In the genomic region with DNA sequence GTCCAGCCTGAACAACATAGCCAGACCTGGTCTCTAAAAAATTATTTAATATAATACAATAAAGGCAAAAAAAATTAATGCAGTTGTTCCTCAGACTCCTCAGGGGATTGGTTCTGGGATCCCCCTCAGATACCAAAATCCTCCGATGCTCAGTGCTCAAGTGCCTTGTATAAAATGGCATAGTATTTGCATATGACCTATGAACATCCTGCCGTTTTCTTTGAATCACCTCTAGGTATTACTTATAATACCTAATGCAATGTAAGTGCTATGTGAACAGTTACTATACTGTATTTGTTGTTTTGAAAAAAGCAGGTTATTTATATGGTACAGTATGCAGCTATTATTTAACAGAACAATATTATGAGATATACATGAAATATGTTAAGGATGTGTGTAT, we compare ENCODE assay signal across 19 cellular contexts.
"Had no signal": no experiment of that assay in that cellular context is flagged by ENCODE, and none has a peak within 500 bp of the region (broad histone marks: within the 10 kb centered on the region; RNA-seq: fewer than 3 reads in every experiment).

No MANE protein-coding gene starts in this region.

- H3K9me3 ChIP-seq: esophagus squamous epithelium, gastroesophageal sphincter, mucosa of descending colon, neutrophil, sigmoid colon, tibial artery, upper lobe of left lung, vagina had no signal

- H3K4me3 ChIP-seq: esophagus squamous epithelium, gastroesophageal sphincter, mucosa of descending colon, sigmoid colon, skin epidermis, tibial artery, upper lobe of left lung, vagina had no signal

- H3K4me1 ChIP-seq: gastroesophageal sphincter, sigmoid colon, tibial artery, upper lobe of left lung, vagina had no signal

- DNase-seq: dermis blood vessel endothelial cell; esophagus squamous epithelium; foreskin fibroblast; glutamatergic neuron; islet precursor cell; mammary epithelial cell; mucosa of descending colon; naive thymus-derived CD8-positive, alpha-beta T cell; posterior cingulate gyrus; sigmoid colon; stimulated activated CD4-positive, alpha-beta T cell treated with anti-CD3 and anti-CD28 coated beads, Interleukin-2, amount 100 ng/mL, for 24 hours; stimulated activated CD4-positive, alpha-beta T cell treated with anti-CD3 and anti-CD28 coated beads, Interleukin-4, amount 100 ng/mL, for 4 hours; stimulated activated naive CD4-positive, alpha-beta T cell treated with Interleukin-2 at 50 U/mL for 16 hours; tibial artery; upper lobe of left lung had no signal

- H3K4me3 Mint-ChIP-seq: naive thymus-derived CD8-positive, alpha-beta T cell had no signal

- H3K27ac Mint-ChIP-seq: naive thymus-derived CD8-positive, alpha-beta T cell had no signal

- H3K36me3 ChIP-seq: neutrophil, upper lobe of left lung had no signal

- H3K27ac ChIP-seq: esophagus squamous epithelium, gastroesophageal sphincter, neutrophil, sigmoid colon, skin epidermis, tibial artery, upper lobe of left lung, vagina had no signal

- ATAC-seq: gastroesophageal sphincter; mucosa of descending colon; naive thymus-derived CD8-positive, alpha-beta T cell had no signal

- H3K27me3 ChIP-seq: esophagus squamous epithelium, gastroesophageal sphincter, neutrophil, sigmoid colon, tibial artery, upper lobe of left lung, vagina had no signal

- H3K27me3 Mint-ChIP-seq: naive thymus-derived CD8-positive, alpha-beta T cell had no signal
